8 cellular contexts compared by ENCODE assay signal in the genomic region with DNA sequence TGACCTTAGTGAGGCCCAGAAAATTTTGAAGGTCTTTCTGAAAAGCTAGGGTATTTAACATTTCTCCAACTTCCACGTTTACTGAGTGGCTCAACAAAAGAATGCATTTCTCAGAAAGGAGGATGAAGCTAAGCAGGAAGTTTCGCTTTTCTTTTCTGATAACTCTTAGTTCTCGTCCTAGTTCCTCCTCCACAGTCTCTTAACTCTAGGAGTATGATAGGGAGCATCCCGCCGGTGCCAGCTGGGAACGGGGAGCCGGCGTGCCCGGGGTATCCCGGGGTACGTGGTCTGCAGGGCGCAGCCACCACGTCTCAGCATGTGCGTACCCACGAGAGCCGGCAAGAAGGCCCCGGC.
DNase-seq lines count a peak whose midpoint lies in the region; ATAC-seq and TF ChIP-seq lines count a peak whose summit lies in the region.

No MANE protein-coding gene starts in this region.

- no peaks in the 10 kb centered on the region for H3K9me2 ChIP-seq in SU-DHL-6 (replicated peaks; ENCODE audit: insufficient read depth, low read length)

- H3K27ac ChIP-seq in SU-DHL-6 (ENCODE audit: low read depth, low read length) = peak overlapping the region; percentile 30; the same call in 1 of the 2 replicates

- DNase-seq in foreskin melanocyte = peak; percentile 2
- no peak for DNase-seq in retinal pigment epithelial cell (ENCODE audit: low read depth)
- DNase-seq in HCEC 1CT = no peak
- DNase-seq in GM19238 (ENCODE audit: insufficient read length, low spot score) = no peak
- no peak for DNase-seq in AG08395 (ENCODE audit: low spot score)

- no peaks in the 10 kb centered on the region; the same call in 1 of the 2 replicates for H3F3A ChIP-seq in SU-DHL-6 (ENCODE audit: insufficient read depth)

- no peaks in the 10 kb centered on the region for H3K27me3 ChIP-seq in SU-DHL-6 (ENCODE audit: low read length)

- ATAC-seq in GM18868 (IDR thresholded peaks at IDR 0.05; ENCODE audit: unreplicated experiment) = peak; percentile 21
- ATAC-seq in HG02852 (IDR thresholded peaks at IDR 0.05; ENCODE audit: unreplicated experiment) = peak; percentile 17

- peaks cover 4% of the 10 kb centered on the region; the same call in 1 of the 2 replicates for H4K20me1 ChIP-seq in SU-DHL-6 (ENCODE audit: low read depth, low read length)

- H3K36me3 ChIP-seq in SU-DHL-6 (ENCODE audit: low read length) = peaks cover 3% of the 10 kb centered on the region; the same call in 1 of the 2 replicates

- H3K4me3 ChIP-seq in SU-DHL-6 (ENCODE audit: insufficient read depth, low read length, poor library complexity, severe bottlenecking) (peak overlapping the region; percentile 92), retinal pigment epithelial cell (ENCODE audit: low read length) (peak overlapping the region; percentile 79)

- no peaks in the 10 kb centered on the region for H3K9me3 ChIP-seq in SU-DHL-6 (ENCODE audit: insufficient read depth, low read length)

- H3K79me2 ChIP-seq in SU-DHL-6 (ENCODE audit: insufficient read depth, low read length) = peaks cover 94% of the 10 kb centered on the region

- peak overlapping the region; percentile 49 for H2AFZ ChIP-seq in SU-DHL-6 (ENCODE audit: low read depth, low read length, severe bottlenecking)

- peak overlapping the region; percentile 86 for H3K4me2 ChIP-seq in SU-DHL-6 (ENCODE audit: low read depth, low read length, poor library complexity, severe bottlenecking)

- TF ChIP-seq CTCF in SU-DHL-6 (IDR thresholded peaks at IDR 0.05; ENCODE audit: insufficient read depth, low read length, poor library complexity, severe bottlenecking) (no peak), retinal pigment epithelial cell (conservative IDR thresholded peaks at IDR 0.05; ENCODE audit: low read depth, low read length) (no peak)

- peak overlapping the region; percentile 87 for H3K9ac ChIP-seq in SU-DHL-6 (ENCODE audit: low read length)
